Comparison of ENCODE assay signal across 1 cellular context in genomic region chr7:113119429-113119828, GRCh38.
TF ChIP-seq lines count a peak whose summit lies in the region.

No MANE protein-coding gene starts in this region.

TF ChIP-seq in WTC11, 78 proteins besides CTCF, POLR2A, EP300 and RAD21 (continued from another document):
- TF ChIP-seq AFF4 (CRISPR knock-in tag; IDR thresholded peaks at IDR 0.05; ENCODE audit: borderline replicate concordance): no peak
- no peak for TF ChIP-seq FOXK1 (CRISPR knock-in tag; IDR thresholded peaks at IDR 0.05)
- no peak for TF ChIP-seq SP1 (CRISPR knock-in tag; conservative IDR thresholded peaks at IDR 0.05)
- no peak for TF ChIP-seq CBFB (CRISPR knock-in tag; IDR thresholded peaks at IDR 0.05; ENCODE audit: low read depth)
- TF ChIP-seq ZNF423 (CRISPR knock-in tag; IDR thresholded peaks at IDR 0.05): no peak
- TF ChIP-seq ETV6 (CRISPR knock-in tag; IDR thresholded peaks at IDR 0.05): no peak
